1 cellular context compared by ENCODE assay signal in the genomic region with DNA sequence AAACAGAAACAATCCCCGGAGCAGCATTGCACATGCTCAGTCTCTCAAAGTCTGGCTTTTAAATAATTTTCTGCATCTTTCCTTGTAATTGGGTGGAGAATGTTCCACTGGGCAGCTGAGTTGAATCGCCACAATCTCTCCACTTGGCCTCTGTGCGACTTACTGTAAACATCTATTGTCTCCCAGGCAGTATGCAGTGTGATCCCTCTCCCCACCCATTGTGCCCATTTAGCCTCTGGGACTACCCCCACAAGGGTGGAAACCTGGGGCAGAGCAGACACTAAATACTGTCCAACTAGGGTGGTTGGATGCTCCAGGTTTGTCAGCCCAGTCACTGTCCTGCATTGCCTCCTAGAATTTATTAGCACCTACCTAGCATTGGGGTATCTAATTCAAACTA.
TF ChIP-seq lines count a peak whose summit lies in the region.

No MANE protein-coding gene starts in this region.

TF ChIP-seq in GM23338, 12 proteins besides CTCF, POLR2A, EP300 and RAD21 (continued from another document):
- TF ChIP-seq, protein P1, sequence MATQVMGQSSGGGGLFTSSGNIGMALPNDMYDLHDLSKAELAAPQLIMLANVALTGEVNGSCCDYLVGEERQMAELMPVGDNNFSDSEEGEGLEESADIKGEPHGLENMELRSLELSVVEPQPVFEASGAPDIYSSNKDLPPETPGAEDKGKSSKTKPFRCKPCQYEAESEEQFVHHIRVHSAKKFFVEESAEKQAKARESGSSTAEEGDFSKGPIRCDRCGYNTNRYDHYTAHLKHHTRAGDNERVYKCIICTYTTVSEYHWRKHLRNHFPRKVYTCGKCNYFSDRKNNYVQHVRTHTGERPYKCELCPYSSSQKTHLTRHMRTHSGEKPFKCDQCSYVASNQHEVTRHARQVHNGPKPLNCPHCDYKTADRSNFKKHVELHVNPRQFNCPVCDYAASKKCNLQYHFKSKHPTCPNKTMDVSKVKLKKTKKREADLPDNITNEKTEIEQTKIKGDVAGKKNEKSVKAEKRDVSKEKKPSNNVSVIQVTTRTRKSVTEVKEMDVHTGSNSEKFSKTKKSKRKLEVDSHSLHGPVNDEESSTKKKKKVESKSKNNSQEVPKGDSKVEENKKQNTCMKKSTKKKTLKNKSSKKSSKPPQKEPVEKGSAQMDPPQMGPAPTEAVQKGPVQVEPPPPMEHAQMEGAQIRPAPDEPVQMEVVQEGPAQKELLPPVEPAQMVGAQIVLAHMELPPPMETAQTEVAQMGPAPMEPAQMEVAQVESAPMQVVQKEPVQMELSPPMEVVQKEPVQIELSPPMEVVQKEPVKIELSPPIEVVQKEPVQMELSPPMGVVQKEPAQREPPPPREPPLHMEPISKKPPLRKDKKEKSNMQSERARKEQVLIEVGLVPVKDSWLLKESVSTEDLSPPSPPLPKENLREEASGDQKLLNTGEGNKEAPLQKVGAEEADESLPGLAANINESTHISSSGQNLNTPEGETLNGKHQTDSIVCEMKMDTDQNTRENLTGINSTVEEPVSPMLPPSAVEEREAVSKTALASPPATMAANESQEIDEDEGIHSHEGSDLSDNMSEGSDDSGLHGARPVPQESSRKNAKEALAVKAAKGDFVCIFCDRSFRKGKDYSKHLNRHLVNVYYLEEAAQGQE (IDR thresholded peaks at IDR 0.05; ENCODE audit: unreplicated experiment), result no peak
- no peak for TF ChIP-seq POLR2AphosphoS5 (IDR thresholded peaks at IDR 0.05; ENCODE audit: low read depth)
- TF ChIP-seq, protein P2, sequence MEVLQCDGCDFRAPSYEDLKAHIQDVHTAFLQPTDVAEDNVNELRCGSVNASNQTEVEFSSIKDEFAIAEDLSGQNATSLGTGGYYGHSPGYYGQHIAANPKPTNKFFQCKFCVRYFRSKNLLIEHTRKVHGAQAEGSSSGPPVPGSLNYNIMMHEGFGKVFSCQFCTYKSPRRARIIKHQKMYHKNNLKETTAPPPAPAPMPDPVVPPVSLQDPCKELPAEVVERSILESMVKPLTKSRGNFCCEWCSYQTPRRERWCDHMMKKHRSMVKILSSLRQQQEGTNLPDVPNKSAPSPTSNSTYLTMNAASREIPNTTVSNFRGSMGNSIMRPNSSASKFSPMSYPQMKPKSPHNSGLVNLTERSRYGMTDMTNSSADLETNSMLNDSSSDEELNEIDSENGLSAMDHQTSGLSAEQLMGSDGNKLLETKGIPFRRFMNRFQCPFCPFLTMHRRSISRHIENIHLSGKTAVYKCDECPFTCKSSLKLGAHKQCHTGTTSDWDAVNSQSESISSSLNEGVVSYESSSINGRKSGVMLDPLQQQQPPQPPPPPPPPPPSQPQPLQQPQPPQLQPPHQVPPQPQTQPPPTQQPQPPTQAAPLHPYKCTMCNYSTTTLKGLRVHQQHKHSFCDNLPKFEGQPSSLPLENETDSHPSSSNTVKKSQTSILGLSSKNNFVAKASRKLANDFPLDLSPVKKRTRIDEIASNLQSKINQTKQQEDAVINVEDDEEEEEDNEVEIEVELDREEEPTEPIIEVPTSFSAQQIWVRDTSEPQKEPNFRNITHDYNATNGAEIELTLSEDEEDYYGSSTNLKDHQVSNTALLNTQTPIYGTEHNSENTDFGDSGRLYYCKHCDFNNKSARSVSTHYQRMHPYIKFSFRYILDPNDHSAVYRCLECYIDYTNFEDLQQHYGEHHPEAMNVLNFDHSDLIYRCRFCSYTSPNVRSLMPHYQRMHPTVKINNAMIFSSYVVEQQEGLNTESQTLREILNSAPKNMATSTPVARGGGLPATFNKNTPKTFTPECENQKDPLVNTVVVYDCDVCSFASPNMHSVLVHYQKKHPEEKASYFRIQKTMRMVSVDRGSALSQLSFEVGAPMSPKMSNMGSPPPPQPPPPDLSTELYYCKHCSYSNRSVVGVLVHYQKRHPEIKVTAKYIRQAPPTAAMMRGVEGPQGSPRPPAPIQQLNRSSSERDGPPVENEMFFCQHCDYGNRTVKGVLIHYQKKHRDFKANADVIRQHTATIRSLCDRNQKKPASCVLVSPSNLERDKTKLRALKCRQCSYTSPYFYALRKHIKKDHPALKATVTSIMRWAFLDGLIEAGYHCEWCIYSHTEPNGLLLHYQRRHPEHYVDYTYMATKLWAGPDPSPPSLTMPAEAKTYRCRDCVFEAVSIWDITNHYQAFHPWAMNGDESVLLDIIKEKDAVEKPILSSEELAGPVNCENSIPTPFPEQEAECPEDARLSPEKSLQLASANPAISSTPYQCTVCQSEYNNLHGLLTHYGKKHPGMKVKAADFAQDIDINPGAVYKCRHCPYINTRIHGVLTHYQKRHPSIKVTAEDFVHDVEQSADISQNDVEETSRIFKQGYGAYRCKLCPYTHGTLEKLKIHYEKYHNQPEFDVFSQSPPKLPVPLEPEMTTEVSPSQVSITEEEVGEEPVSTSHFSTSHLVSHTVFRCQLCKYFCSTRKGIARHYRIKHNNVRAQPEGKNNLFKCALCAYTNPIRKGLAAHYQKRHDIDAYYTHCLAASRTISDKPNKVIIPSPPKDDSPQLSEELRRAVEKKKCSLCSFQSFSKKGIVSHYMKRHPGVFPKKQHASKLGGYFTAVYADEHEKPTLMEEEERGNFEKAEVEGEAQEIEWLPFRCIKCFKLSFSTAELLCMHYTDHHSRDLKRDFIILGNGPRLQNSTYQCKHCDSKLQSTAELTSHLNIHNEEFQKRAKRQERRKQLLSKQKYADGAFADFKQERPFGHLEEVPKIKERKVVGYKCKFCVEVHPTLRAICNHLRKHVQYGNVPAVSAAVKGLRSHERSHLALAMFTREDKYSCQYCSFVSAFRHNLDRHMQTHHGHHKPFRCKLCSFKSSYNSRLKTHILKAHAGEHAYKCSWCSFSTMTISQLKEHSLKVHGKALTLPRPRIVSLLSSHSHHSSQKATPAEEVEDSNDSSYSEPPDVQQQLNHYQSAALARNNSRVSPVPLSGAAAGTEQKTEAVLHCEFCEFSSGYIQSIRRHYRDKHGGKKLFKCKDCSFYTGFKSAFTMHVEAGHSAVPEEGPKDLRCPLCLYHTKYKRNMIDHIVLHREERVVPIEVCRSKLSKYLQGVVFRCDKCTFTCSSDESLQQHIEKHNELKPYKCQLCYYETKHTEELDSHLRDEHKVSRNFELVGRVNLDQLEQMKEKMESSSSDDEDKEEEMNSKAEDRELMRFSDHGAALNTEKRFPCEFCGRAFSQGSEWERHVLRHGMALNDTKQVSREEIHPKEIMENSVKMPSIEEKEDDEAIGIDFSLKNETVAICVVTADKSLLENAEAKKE (CRISPR knock-in tag; IDR thresholded peaks at IDR 0.05), result no peak
- no peak for TF ChIP-seq NANOG (IDR thresholded peaks at IDR 0.05; ENCODE audit: borderline replicate concordance)
- TF ChIP-seq CREB1 (CRISPR knock-in tag; IDR thresholded peaks at IDR 0.05; ENCODE audit: low read depth), result no peak
TF ChIP-seq in GM23338: peak in this region for 0.
